Comparison of ENCODE assay signal across 22 cellular contexts in genomic region chr4:39873823-39874222, GRCh38.
DNase-seq lines count a peak whose midpoint lies in the region; ATAC-seq and TF ChIP-seq lines count a peak whose summit lies in the region.
"Had no signal": no experiment of that assay in that cellular context is flagged by ENCODE, and none has a peak within 500 bp of the region (broad histone marks: within the 10 kb centered on the region; RNA-seq: fewer than 3 reads in every experiment).

No MANE protein-coding gene starts in this region.

- DNase-seq in activated CD4-positive, alpha-beta T cell treated with anti-CD3 and anti-CD28 coated beads, Interleukin-2, amount 10 ng/mL, durations not matched to agents 24 days and 14 days: peak; percentile 70
- no peak for DNase-seq in activated CD4-positive, alpha-beta T cell treated with anti-CD3 and anti-CD28 coated beads for 4 hours
- DNase-seq in MM.1S (peak; percentile 8), astrocyte of the hippocampus (ENCODE audit: low read depth, low spot score) (peak; percentile 20), myocyte (ENCODE audit: low read depth) (peak; percentile 7), psoas muscle (no peak), middle frontal gyrus (ENCODE audit: extremely low spot score, low spot score) (no peak), NCI-H2107 (lab: John Stamatoyannopoulos, UW) (no peak)
- DNase-seq: 8988T; endodermal cell; Kasumi-1; NCI-H187; NCI-H69; stimulated activated naive CD4-positive, alpha-beta T cell treated with Interleukin-2 at 50 U/mL for 16 hours; SW 1271; uterus had no signal

- no peaks in the 10 kb centered on the region for H3F3A ChIP-seq in MM.1S (ENCODE audit: insufficient read depth, low read length)

- H3K36me3 ChIP-seq in MM.1S (replicated peaks; ENCODE audit: insufficient read depth, low read length): no peaks in the 10 kb centered on the region; the same call in 1 of the 2 replicates
- H3K36me3 ChIP-seq in psoas muscle (ENCODE audit: insufficient read depth in 1 of 2, low read depth in 1 of 2): peaks cover 0 to 95% of the 10 kb centered on the region in 2 donors
- H3K36me3 ChIP-seq: uterus had no signal

- intact Hi-C loops in activated CD4-positive, alpha-beta T cell treated with anti-CD3 and anti-CD28 coated beads, Interleukin-2, amount 10 ng/mL, durations not matched to agents 24 days and 14 days (cut with micrococcal nuclease): no loop called here
- intact Hi-C loops in psoas muscle (cut with DNase I): no loop called here

- TF ChIP-seq CTCF in MM.1S (IDR thresholded peaks at IDR 0.05; ENCODE audit: low read length): no peak
- TF ChIP-seq CTCF in psoas muscle (IDR thresholded peaks at IDR 0.05): no peak

- H3K4me3 Mint-ChIP-seq in activated CD4-positive, alpha-beta T cell treated with anti-CD3 and anti-CD28 coated beads, Interleukin-2, amount 10 ng/mL, durations not matched to agents 24 days and 14 days: peak overlapping the region; percentile 51
- H3K4me3 Mint-ChIP-seq: endodermal cell, mesothelial cell of epicardium had no signal

- H3K4me1 ChIP-seq in MM.1S (ENCODE audit: low read length): peaks cover 13% of the 10 kb centered on the region
- no peaks in the 10 kb centered on the region for H3K4me1 ChIP-seq in psoas muscle
- H3K4me1 ChIP-seq: breast epithelium, uterus had no signal

- H3K4me3 ChIP-seq in MM.1S (ENCODE audit: low read length) (no peak overlapping the region), psoas muscle (no peak overlapping the region)
- H3K4me3 ChIP-seq: breast epithelium, skin epidermis, uterus had no signal

- 93 to 95% (median 94%) methylated on average over 2 of the region's 2 CpGs for WGBS in psoas muscle, 3 donors

- peak overlapping the region; percentile 41 for H3K27ac Mint-ChIP-seq in activated CD4-positive, alpha-beta T cell treated with anti-CD3 and anti-CD28 coated beads, Interleukin-2, amount 10 ng/mL, durations not matched to agents 24 days and 14 days
- H3K27ac Mint-ChIP-seq: activated T-helper 2 cell treated with anti-CD3 and anti-CD28 coated beads, Interferon-gamma antibody, Interleukin-2, Interleukin-4, amounts not matched to agents 10 μg/mL and 5 μg/mL and 100 μg/mL, durations not matched to agents 14 hours and 24 hours and 36 hours; mesothelial cell of epicardium had no signal

- H3K27ac ChIP-seq in MM.1S (ENCODE audit: low read length) (no peak overlapping the region), psoas muscle (no peak overlapping the region)
- H3K27ac ChIP-seq: breast epithelium, skin epidermis, uterus had no signal

- H3K27me3 Mint-ChIP-seq in activated CD4-positive, alpha-beta T cell treated with anti-CD3 and anti-CD28 coated beads, Interleukin-2, amount 10 ng/mL, durations not matched to agents 24 days and 14 days: no peaks in the 10 kb centered on the region

- 0 out of 2 replicates have a peak, but pooled peaks cover 2% of the 10 kb centered on the region for H3K79me2 ChIP-seq in MM.1S (ENCODE audit: low read length)

- H2AFZ ChIP-seq in MM.1S (ENCODE audit: low read length): no peak overlapping the region

- H3K36me3 Mint-ChIP-seq in activated CD4-positive, alpha-beta T cell treated with anti-CD3 and anti-CD28 coated beads, Interleukin-2, amount 10 ng/mL, durations not matched to agents 24 days and 14 days (ENCODE audit: low read depth): peaks cover 60% of the 10 kb centered on the region

- H3K9me2 ChIP-seq in MM.1S (replicated peaks; ENCODE audit: insufficient read depth, low read length): no peaks in the 10 kb centered on the region

- ATAC-seq in psoas muscle: no peak
- ATAC-seq: activated CD4-positive, CD25-positive, alpha-beta regulatory T cell treated with anti-CD3 and anti-CD28 coated beads, Interleukin-2, amount 50 U/mL, for 24 hours; HCT116 had no signal

- no peak overlapping the region for H3K9ac ChIP-seq in MM.1S (ENCODE audit: low read length)

- H3K9me3 ChIP-seq in MM.1S (replicated peaks; ENCODE audit: insufficient read depth, low read length): no peaks in the 10 kb centered on the region
- H3K9me3 ChIP-seq in psoas muscle: no peaks in the 10 kb centered on the region
- H3K9me3 ChIP-seq: breast epithelium, uterus had no signal

- no peaks in the 10 kb centered on the region for H3K9me3 Mint-ChIP-seq in activated CD4-positive, alpha-beta T cell treated with anti-CD3 and anti-CD28 coated beads, Interleukin-2, amount 10 ng/mL, durations not matched to agents 24 days and 14 days
- H3K9me3 Mint-ChIP-seq: activated T-helper 2 cell treated with anti-CD3 and anti-CD28 coated beads, Interferon-gamma antibody, Interleukin-2, Interleukin-4, amounts not matched to agents 10 μg/mL and 5 μg/mL and 100 μg/mL, durations not matched to agents 14 hours and 24 hours and 36 hours; endodermal cell; mesothelial cell of epicardium had no signal

- peaks cover 23% of the 10 kb centered on the region for H3K4me1 Mint-ChIP-seq in activated CD4-positive, alpha-beta T cell treated with anti-CD3 and anti-CD28 coated beads, Interleukin-2, amount 10 ng/mL, durations not matched to agents 24 days and 14 days
- H3K4me1 Mint-ChIP-seq: endodermal cell, mesothelial cell of epicardium had no signal

- H4K20me1 ChIP-seq in MM.1S (ENCODE audit: insufficient read depth, low read length): no peaks in the 10 kb centered on the region

- H3K27me3 ChIP-seq in MM.1S (replicated peaks; ENCODE audit: insufficient read depth, low read length) (no peaks in the 10 kb centered on the region), psoas muscle (ENCODE audit: insufficient read depth in 3 of 3, low read length in 2 of 3) (no peaks in the 10 kb centered on the region)
- H3K27me3 ChIP-seq: breast epithelium, uterus had no signal

- H3K4me2 ChIP-seq in MM.1S (ENCODE audit: low read depth, low read length): no peak overlapping the region

Comparison
In these comparisons a context has a peak if more than half of its experiments do, and no peak if none do; other contexts are left out.
1. DNase-seq: peak in activated CD4-positive, alpha-beta T cell treated with anti-CD3 and anti-CD28 coated beads, Interleukin-2, amount 10 ng/mL, durations not matched to agents 24 days and 14 days (single experiment), MM.1S (single experiment), astrocyte of the hippocampus (single experiment) and myocyte (single experiment); none in activated CD4-positive, alpha-beta T cell treated with anti-CD3 and anti-CD28 coated beads for 4 hours (0 of 2), psoas muscle (0 of 2), middle frontal gyrus (single experiment) and NCI-H2107 (single experiment).